ENCODE assay signal across 1 cellular context in genomic region chr19:40800997-40801377, GRCh38.
TF ChIP-seq lines count a peak whose summit lies in the region.

No MANE protein-coding gene starts in this region.

TF ChIP-seq in K562, 482 proteins besides CTCF, POLR2A, EP300 and RAD21:
- TF ChIP-seq MEF2A (IDR thresholded peaks at IDR 0.05; ENCODE audit: control insufficient read depth, low read depth, low read length) (no peak), ZNF444 (CRISPR knock-in tag; IDR thresholded peaks at IDR 0.05) (no peak), TARDBP (IDR thresholded peaks at IDR 0.05) (no peak), YBX1 (IDR thresholded peaks at IDR 0.05) (no peak), PBX2 (CRISPR knock-in tag; IDR thresholded peaks at IDR 0.05; ENCODE audit: low read depth) (no peak), PBX2 (tag; conservative IDR thresholded peaks at IDR 0.05; ENCODE audit: low read depth) (no peak), ZNF175 (CRISPR knock-in tag; IDR thresholded peaks at IDR 0.05; ENCODE audit: low read depth) (no peak), E2F4 (CRISPR knock-in tag; IDR thresholded peaks at IDR 0.05; ENCODE audit: low read depth) (0 out of 2 replicates have a peak, but pooled peaks have one; percentile 46), ZC3H4 (CRISPR knock-in tag; IDR thresholded peaks at IDR 0.05; ENCODE audit: borderline replicate concordance) (no peak), POLR2G (IDR thresholded peaks at IDR 0.05; ENCODE audit: low read depth, low read length) (peak; percentile 71), ZNF121 (CRISPR knock-in tag; conservative IDR thresholded peaks at IDR 0.05) (no peak), SUPT5H (IDR thresholded peaks at IDR 0.05) (0 out of 2 replicates have a peak, but pooled peaks have one; percentile 21), RBFOX2 (IDR thresholded peaks at IDR 0.05; ENCODE audit: low read depth, low read length) (peak; percentile 82), MAZ (CRISPR knock-in tag; conservative IDR thresholded peaks at IDR 0.05 in 1 of 2, IDR thresholded peaks at IDR 0.05 in 1 of 2) (no peak), CCNT2 (IDR thresholded peaks at IDR 0.05; ENCODE audit: borderline replicate concordance, extremely low read depth, insufficient read length, low read depth, low read length) (peak; percentile 21), NR2C2 (CRISPR knock-in tag; IDR thresholded peaks at IDR 0.05) (0 out of 2 replicates have a peak, but pooled peaks have one; percentile 38), NR2C2 (tag; IDR thresholded peaks at IDR 0.05) (no peak), ZBTB33 (CRISPR knock-in tag; IDR thresholded peaks at IDR 0.05) (peak; percentile 89), SNIP1 (IDR thresholded peaks at IDR 0.05; ENCODE audit: low read depth) (no peak)
